ENCODE assay signal across 1 cellular context in the genomic region with DNA sequence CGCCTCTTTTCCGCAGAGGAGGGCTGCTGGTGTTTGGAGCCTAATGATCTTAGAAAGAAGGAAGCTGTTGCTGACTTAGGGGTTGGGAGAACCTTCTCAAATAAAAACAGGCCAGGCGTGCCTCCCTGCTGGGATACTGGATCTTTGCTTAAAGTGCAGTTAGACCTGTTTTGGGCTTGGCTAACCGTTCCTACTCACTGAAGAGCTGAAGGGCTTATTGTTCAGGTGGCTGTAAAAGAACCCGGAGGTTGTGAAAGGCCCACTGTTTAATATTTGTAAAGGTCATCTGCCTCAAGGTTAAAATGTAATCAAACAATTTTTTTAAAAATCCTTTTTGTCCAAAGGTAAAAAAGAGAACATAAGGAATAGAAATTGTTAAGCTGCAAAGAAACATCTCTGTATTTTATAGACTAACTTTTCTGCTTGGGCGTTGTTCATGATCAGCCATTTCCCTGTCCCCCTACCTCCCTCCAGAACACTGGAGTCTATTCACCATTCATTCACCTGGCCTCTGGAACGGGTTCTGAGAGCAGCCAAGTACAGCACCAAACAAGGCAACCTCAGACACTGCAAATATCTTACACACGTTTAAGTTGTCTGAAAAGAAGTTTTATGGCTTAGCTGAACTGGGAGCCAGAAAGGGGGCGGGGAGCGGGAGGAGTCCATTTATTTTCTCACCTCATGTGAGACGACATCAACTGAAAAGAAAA.
TF ChIP-seq lines count a peak whose summit lies in the region.

No MANE protein-coding gene starts in this region.

TF ChIP-seq in HepG2, 621 proteins besides CTCF, POLR2A, EP300 and RAD21 (continued from another document and continues in another):
- TF ChIP-seq PRDM4 (CRISPR knock-in tag; IDR thresholded peaks at IDR 0.05; ENCODE audit: borderline replicate concordance) (no peak), ZNF724P (CRISPR knock-in tag; IDR thresholded peaks at IDR 0.05; ENCODE audit: borderline replicate concordance) (no peak), WIZ (CRISPR knock-in tag; IDR thresholded peaks at IDR 0.05) (no peak), MAFG (CRISPR knock-in tag; IDR thresholded peaks at IDR 0.05) (no peak), ZNF788 (CRISPR knock-in tag; IDR thresholded peaks at IDR 0.05; ENCODE audit: borderline replicate concordance) (no peak), ZSCAN31 (CRISPR knock-in tag; IDR thresholded peaks at IDR 0.05; ENCODE audit: low read depth) (no peak), ZNF850 (CRISPR knock-in tag; conservative IDR thresholded peaks at IDR 0.05) (no peak), ZNF598 (CRISPR knock-in tag; IDR thresholded peaks at IDR 0.05; ENCODE audit: borderline replicate concordance) (no peak), ZNF121 (CRISPR knock-in tag; IDR thresholded peaks at IDR 0.05) (no peak), ZNF451 (CRISPR knock-in tag; IDR thresholded peaks at IDR 0.05) (no peak), ZNF576 (CRISPR knock-in tag; IDR thresholded peaks at IDR 0.05) (no peak), ZFP37 (CRISPR knock-in tag; IDR thresholded peaks at IDR 0.05; ENCODE audit: borderline replicate concordance) (no peak), DNMT1 (CRISPR knock-in tag; IDR thresholded peaks at IDR 0.05) (no peak), RAD51 (IDR thresholded peaks at IDR 0.05; ENCODE audit: borderline replicate concordance) (no peak), RXRB (CRISPR knock-in tag; IDR thresholded peaks at IDR 0.05; ENCODE audit: borderline replicate concordance) (peak; percentile 51), ERF (CRISPR knock-in tag; IDR thresholded peaks at IDR 0.05) (no peak), ELF4 (CRISPR knock-in tag; IDR thresholded peaks at IDR 0.05; ENCODE audit: borderline replicate concordance) (no peak), SAP130 (CRISPR knock-in tag; IDR thresholded peaks at IDR 0.05; ENCODE audit: low read depth) (no peak; the same call in none of the 2 replicates), PHF20 (CRISPR knock-in tag; IDR thresholded peaks at IDR 0.05) (no peak), MBD4 (IDR thresholded peaks at IDR 0.05; ENCODE audit: borderline replicate concordance, low read length) (0 out of 2 replicates have a peak, but pooled peaks have one; percentile 63), CREBL2 (CRISPR knock-in tag; IDR thresholded peaks at IDR 0.05; ENCODE audit: borderline replicate concordance) (no peak), RARG (CRISPR knock-in tag; IDR thresholded peaks at IDR 0.05; ENCODE audit: low read depth) (no peak), ZNF234 (CRISPR knock-in tag; conservative IDR thresholded peaks at IDR 0.05) (no peak), SMAD9 (CRISPR knock-in tag; IDR thresholded peaks at IDR 0.05) (no peak), SOX13 (IDR thresholded peaks at IDR 0.05) (no peak), SOX13 (CRISPR knock-in tag; conservative IDR thresholded peaks at IDR 0.05 in 1 of 2, IDR thresholded peaks at IDR 0.05 in 1 of 2) (peak in 1 of 2 experiments; percentile 51; a peak in 1 of 4 replicates), ZNF24 (IDR thresholded peaks at IDR 0.05) (no peak), ZNF674 (CRISPR knock-in tag; IDR thresholded peaks at IDR 0.05; ENCODE audit: low read depth) (no peak), MLXIP (CRISPR knock-in tag; IDR thresholded peaks at IDR 0.05; ENCODE audit: borderline replicate concordance) (no peak), NFATC3 (CRISPR knock-in tag; IDR thresholded peaks at IDR 0.05) (no peak), YY1 (IDR thresholded peaks at IDR 0.05; ENCODE audit: insufficient read depth, insufficient replicate concordance, low read depth, low read length) (peak; percentile 5), ZNF607 (CRISPR knock-in tag; IDR thresholded peaks at IDR 0.05; ENCODE audit: borderline replicate concordance) (no peak), SIN3A (IDR thresholded peaks at IDR 0.05; ENCODE audit: borderline replicate concordance, low read depth, low read length) (no peak), YEATS4 (CRISPR knock-in tag; IDR thresholded peaks at IDR 0.05; ENCODE audit: borderline replicate concordance) (peak; percentile 54; the same call in 1 of the 2 replicates), ZNF563 (CRISPR knock-in tag; IDR thresholded peaks at IDR 0.05) (no peak), PLRG1 (conservative IDR thresholded peaks at IDR 0.05) (no peak), MAZ (IDR thresholded peaks at IDR 0.05; ENCODE audit: borderline replicate concordance, low read depth, low read length) (no peak), MAZ (CRISPR knock-in tag; IDR thresholded peaks at IDR 0.05; ENCODE audit: low read depth) (no peak), FOXA1 (IDR thresholded peaks at IDR 0.05) (no peak), FOXA1 (CRISPR knock-in tag; IDR thresholded peaks at IDR 0.05) (0 out of 2 replicates have a peak, but pooled peaks have one; percentile 22), MYNN (CRISPR knock-in tag; IDR thresholded peaks at IDR 0.05; ENCODE audit: low read depth) (no peak), NFYC (CRISPR knock-in tag; IDR thresholded peaks at IDR 0.05) (no peak), ZNF747 (CRISPR knock-in tag; IDR thresholded peaks at IDR 0.05; ENCODE audit: borderline replicate concordance) (no peak), SATB2 (CRISPR knock-in tag; IDR thresholded peaks at IDR 0.05) (no peak), ZNF75D (CRISPR knock-in tag; IDR thresholded peaks at IDR 0.05; ENCODE audit: borderline replicate concordance) (no peak), PAX8 (CRISPR knock-in tag; IDR thresholded peaks at IDR 0.05; ENCODE audit: borderline replicate concordance) (no peak), ZNF317 (CRISPR knock-in tag; IDR thresholded peaks at IDR 0.05) (no peak), HMGA1 (CRISPR knock-in tag; conservative IDR thresholded peaks at IDR 0.05) (no peak), ZNF564 (CRISPR knock-in tag; IDR thresholded peaks at IDR 0.05) (no peak), MBNL3 (CRISPR knock-in tag; conservative IDR thresholded peaks at IDR 0.05) (no peak), ZNF883 (CRISPR knock-in tag; IDR thresholded peaks at IDR 0.05; ENCODE audit: not compliant biosample characterization) (no peak)
- TF ChIP-seq, protein P1, sequence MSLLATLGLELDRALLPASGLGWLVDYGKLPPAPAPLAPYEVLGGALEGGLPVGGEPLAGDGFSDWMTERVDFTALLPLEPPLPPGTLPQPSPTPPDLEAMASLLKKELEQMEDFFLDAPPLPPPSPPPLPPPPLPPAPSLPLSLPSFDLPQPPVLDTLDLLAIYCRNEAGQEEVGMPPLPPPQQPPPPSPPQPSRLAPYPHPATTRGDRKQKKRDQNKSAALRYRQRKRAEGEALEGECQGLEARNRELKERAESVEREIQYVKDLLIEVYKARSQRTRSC (CRISPR knock-in tag; IDR thresholded peaks at IDR 0.05; ENCODE audit: low read depth), result no peak
- TF ChIP-seq, protein P2, sequence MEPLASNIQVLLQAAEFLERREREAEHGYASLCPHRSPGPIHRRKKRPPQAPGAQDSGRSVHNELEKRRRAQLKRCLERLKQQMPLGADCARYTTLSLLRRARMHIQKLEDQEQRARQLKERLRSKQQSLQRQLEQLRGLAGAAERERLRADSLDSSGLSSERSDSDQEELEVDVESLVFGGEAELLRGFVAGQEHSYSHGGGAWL (CRISPR knock-in tag; IDR thresholded peaks at IDR 0.05), result no peak
- TF ChIP-seq, protein P3, sequence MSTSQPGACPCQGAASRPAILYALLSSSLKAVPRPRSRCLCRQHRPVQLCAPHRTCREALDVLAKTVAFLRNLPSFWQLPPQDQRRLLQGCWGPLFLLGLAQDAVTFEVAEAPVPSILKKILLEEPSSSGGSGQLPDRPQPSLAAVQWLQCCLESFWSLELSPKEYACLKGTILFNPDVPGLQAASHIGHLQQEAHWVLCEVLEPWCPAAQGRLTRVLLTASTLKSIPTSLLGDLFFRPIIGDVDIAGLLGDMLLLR (CRISPR knock-in tag; IDR thresholded peaks at IDR 0.05), result no peak
- TF ChIP-seq, protein P4, sequence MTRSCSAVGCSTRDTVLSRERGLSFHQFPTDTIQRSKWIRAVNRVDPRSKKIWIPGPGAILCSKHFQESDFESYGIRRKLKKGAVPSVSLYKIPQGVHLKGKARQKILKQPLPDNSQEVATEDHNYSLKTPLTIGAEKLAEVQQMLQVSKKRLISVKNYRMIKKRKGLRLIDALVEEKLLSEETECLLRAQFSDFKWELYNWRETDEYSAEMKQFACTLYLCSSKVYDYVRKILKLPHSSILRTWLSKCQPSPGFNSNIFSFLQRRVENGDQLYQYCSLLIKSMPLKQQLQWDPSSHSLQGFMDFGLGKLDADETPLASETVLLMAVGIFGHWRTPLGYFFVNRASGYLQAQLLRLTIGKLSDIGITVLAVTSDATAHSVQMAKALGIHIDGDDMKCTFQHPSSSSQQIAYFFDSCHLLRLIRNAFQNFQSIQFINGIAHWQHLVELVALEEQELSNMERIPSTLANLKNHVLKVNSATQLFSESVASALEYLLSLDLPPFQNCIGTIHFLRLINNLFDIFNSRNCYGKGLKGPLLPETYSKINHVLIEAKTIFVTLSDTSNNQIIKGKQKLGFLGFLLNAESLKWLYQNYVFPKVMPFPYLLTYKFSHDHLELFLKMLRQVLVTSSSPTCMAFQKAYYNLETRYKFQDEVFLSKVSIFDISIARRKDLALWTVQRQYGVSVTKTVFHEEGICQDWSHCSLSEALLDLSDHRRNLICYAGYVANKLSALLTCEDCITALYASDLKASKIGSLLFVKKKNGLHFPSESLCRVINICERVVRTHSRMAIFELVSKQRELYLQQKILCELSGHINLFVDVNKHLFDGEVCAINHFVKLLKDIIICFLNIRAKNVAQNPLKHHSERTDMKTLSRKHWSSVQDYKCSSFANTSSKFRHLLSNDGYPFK (CRISPR knock-in tag; IDR thresholded peaks at IDR 0.05; ENCODE audit: borderline replicate concordance), result no peak
- TF ChIP-seq, protein P5, sequence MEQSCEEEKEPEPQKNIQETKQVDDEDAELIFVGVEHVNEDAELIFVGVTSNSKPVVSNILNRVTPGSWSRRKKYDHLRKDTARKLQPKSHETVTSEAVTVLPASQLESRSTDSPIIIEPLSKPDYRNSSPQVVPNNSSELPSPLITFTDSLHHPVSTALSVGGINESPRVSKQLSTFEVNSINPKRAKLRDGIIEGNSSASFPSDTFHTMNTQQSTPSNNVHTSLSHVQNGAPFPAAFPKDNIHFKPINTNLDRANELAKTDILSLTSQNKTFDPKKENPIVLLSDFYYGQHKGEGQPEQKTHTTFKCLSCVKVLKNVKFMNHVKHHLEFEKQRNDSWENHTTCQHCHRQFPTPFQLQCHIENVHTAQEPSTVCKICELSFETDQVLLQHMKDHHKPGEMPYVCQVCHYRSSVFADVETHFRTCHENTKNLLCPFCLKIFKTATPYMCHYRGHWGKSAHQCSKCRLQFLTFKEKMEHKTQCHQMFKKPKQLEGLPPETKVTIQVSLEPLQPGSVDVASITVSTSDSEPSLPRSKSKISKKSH (CRISPR knock-in tag; IDR thresholded peaks at IDR 0.05; ENCODE audit: borderline replicate concordance), result no peak
- TF ChIP-seq, protein P6, sequence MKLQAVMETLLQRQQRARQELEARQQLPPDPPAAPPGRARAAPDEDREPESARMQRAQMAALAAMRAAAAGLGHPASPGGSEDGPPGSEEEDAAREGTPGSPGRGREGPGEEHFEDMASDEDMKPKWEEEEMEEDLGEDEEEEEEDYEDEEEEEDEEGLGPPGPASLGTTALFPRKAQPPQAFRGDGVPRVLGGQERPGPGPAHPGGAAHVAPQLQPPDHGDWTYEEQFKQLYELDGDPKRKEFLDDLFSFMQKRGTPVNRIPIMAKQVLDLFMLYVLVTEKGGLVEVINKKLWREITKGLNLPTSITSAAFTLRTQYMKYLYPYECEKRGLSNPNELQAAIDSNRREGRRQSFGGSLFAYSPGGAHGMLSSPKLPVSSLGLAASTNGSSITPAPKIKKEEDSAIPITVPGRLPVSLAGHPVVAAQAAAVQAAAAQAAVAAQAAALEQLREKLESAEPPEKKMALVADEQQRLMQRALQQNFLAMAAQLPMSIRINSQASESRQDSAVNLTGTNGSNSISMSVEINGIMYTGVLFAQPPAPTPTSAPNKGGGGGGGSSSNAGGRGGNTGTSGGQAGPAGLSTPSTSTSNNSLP (IDR thresholded peaks at IDR 0.05; ENCODE audit: low read depth, low read length), result no peak
- TF ChIP-seq, protein P7, sequence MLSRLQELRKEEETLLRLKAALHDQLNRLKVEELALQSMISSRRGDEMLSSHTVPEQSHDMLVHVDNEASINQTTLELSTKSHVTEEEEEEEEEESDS (CRISPR knock-in tag; IDR thresholded peaks at IDR 0.05; ENCODE audit: borderline replicate concordance), result no peak
